ENCODE assay signal across 8 cellular contexts in the genomic region with DNA sequence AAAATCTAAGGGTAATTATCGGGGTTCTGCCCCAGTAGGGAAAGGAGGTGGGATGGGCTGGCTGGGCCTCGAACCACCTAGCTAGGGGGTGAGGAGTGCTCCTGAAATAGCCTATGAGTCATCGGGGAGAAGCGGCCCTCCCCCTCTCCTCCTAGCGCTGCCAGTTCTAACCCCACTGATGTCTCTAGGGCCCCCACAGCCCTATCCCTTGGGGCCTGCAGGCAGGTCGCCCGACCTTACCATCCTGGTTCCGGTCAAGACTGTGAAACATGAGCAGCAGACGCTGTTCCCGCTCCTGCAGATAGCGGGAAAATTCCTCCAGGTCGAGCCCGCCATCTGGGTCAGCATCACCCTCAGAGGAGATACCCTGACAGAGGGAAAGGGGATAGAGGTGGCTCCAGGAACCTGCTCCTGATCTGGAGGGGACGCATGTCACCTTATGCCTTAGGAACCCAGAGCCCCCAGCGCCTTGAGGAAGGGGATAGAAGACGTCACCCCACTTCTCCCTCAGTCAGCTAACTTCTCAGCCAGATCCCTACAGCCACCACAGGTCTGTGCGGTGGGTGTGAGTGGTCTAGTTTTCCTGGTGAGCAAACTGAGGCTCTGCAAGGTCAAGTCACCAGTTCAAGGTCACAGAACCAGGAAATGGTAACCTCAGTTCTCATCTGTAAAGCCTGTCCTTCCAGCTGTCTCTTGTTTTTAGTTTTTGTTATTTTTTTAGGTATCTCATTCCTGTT. TPM values are rescaled to one million over a fixed set of nuclear protein-coding genes. Genes with fewer than 3 reads are reported as not detected.
DNase-seq lines count a peak whose midpoint lies in the region; ATAC-seq and TF ChIP-seq lines count a peak whose summit lies in the region.

No MANE protein-coding gene starts in this region.

- H3K4me1 Mint-ChIP-seq in activated CD8-positive, alpha-beta T cell treated with anti-CD3 and anti-CD28 coated beads for 36 hours (ENCODE audit: low read depth), result peaks cover 19% of the 10 kb centered on the region
- H3K4me1 Mint-ChIP-seq in memory B cell, result peaks cover 20% of the 10 kb centered on the region

- intact Hi-C loops in activated CD8-positive, alpha-beta T cell treated with anti-CD3 and anti-CD28 coated beads for 36 hours (cut with micrococcal nuclease), result no loop called here

- ATAC-seq in activated CD8-positive, alpha-beta T cell treated with anti-CD3 and anti-CD28 coated beads for 36 hours, result no peak
- no peak for ATAC-seq in memory B cell (ENCODE audit: low read depth)
- no peak for ATAC-seq in GM21619 (IDR thresholded peaks at IDR 0.05; ENCODE audit: unreplicated experiment)

- H3K27ac Mint-ChIP-seq in activated CD8-positive, alpha-beta T cell treated with anti-CD3 and anti-CD28 coated beads for 36 hours, result peak overlapping the region; percentile 75
- H3K27ac Mint-ChIP-seq in memory B cell, result peak overlapping the region; percentile 72

- CTCF ChIA-PET in AG04449 (lab: Yijun Ruan, JAX), result no interaction called here
- CTCF ChIA-PET in activated CD8-positive, alpha-beta T cell treated with anti-CD3 and anti-CD28 coated beads for 36 hours (lab: Charles Lee), result no interaction called here

- H3K9me3 Mint-ChIP-seq in activated CD8-positive, alpha-beta T cell treated with anti-CD3 and anti-CD28 coated beads for 36 hours, result peaks cover 19% of the 10 kb centered on the region
- peaks cover 2% of the 10 kb centered on the region for H3K9me3 Mint-ChIP-seq in memory B cell

- POLR2A ChIA-PET in AG04449 (lab: Yijun Ruan, JAX), result no interaction called here
- POLR2A ChIA-PET in activated CD8-positive, alpha-beta T cell treated with anti-CD3 and anti-CD28 coated beads for 36 hours (lab: Charles Lee), result interaction anchor here (0.6 to 1.3 kb wide), 3 partner anchors 13 to 33 kb away, joined by 3 to 6 read pairs (median 5); a partner anchor contains a TSS

- peak overlapping the region; percentile 79 for H3K4me3 Mint-ChIP-seq in activated CD8-positive, alpha-beta T cell treated with anti-CD3 and anti-CD28 coated beads for 36 hours
- H3K4me3 Mint-ChIP-seq in memory B cell, result peak overlapping the region; percentile 88

- H3K36me3 Mint-ChIP-seq in activated CD8-positive, alpha-beta T cell treated with anti-CD3 and anti-CD28 coated beads for 36 hours (ENCODE audit: low read depth), result peaks cover 32% of the 10 kb centered on the region
- H3K36me3 Mint-ChIP-seq in memory B cell, result peaks cover 28% of the 10 kb centered on the region

- DNase-seq in AG04449 (ENCODE audit: low read depth, low spot score) (no peak), memory B cell (ENCODE audit: low spot score in 2 of 2) (peak in 1 of 2 donors; percentile 26), hypothalamus (lab: John Stamatoyannopoulos, UW) (no peak), NCI-H748 treated with DMSO at 0.1 percent for 48 hours (lab: John Stamatoyannopoulos, UW) (no peak), NCI-H1436 treated with DMSO at 0.1 percent for 48 hours (lab: John Stamatoyannopoulos, UW) (no peak)
- DNase-seq in activated CD8-positive, alpha-beta T cell treated with anti-CD3 and anti-CD28 coated beads for 36 hours, result no peak

- H3K27me3 Mint-ChIP-seq in activated CD8-positive, alpha-beta T cell treated with anti-CD3 and anti-CD28 coated beads for 36 hours, result no peaks in the 10 kb centered on the region
- no peaks in the 10 kb centered on the region for H3K27me3 Mint-ChIP-seq in memory B cell

- peak overlapping the region; percentile 2; the same call in 1 of the 2 replicates for H3K4me3 ChIP-seq in AG04449 (ENCODE audit: low read depth, low read length)
- H3K4me3 ChIP-seq in GM12875 (ENCODE audit: low read depth, low read length), result peak overlapping the region; percentile 92

- TF ChIP-seq CTCF in AG04449 (IDR thresholded peaks at IDR 0.05; ENCODE audit: insufficient read depth, low read length, missing control alignments) (no peak), GM12875 (IDR thresholded peaks at IDR 0.05; ENCODE audit: borderline replicate concordance, insufficient read depth, low read depth, low read length) (no peak)
- no peak for TF ChIP-seq CTCF in activated CD8-positive, alpha-beta T cell treated with anti-CD3 and anti-CD28 coated beads for 36 hours (IDR thresholded peaks at IDR 0.05)

RNA-seq across cellular contexts. Expression of a gene that starts 1.5 kb away (rescaled TPM):
- 10 to 100 TPM; 11.9 to 12.1 TPM for total RNA-seq in activated CD8-positive, alpha-beta T cell treated with anti-CD3 and anti-CD28 coated beads for 36 hours

RNA-seq across cellular contexts. Expression of a gene that starts 5.9 kb away (rescaled TPM):
- under 1 TPM; 0.58 to 0.70 TPM for total RNA-seq in activated CD8-positive, alpha-beta T cell treated with anti-CD3 and anti-CD28 coated beads for 36 hours

RNA-seq across cellular contexts. Expression of a gene that starts 23.5 kb away (rescaled TPM):
- total RNA-seq in activated CD8-positive, alpha-beta T cell treated with anti-CD3 and anti-CD28 coated beads for 36 hours, result 10 to 100 TPM; 58.2 to 61.2 TPM

RNA-seq across cellular contexts. Expression of a gene that starts 24.6 kb away (rescaled TPM):
- total RNA-seq in activated CD8-positive, alpha-beta T cell treated with anti-CD3 and anti-CD28 coated beads for 36 hours, result not detected

RNA-seq across cellular contexts. Expression of a gene that starts 33.5 kb away (rescaled TPM):
- 100 to 1,000 TPM; 366 to 370 TPM for total RNA-seq in activated CD8-positive, alpha-beta T cell treated with anti-CD3 and anti-CD28 coated beads for 36 hours
